Comparison of ENCODE assay signal across 14 cellular contexts in genomic region chr6:39945626-39946025, GRCh38. TPM values are rescaled to one million over a fixed set of nuclear protein-coding genes. Genes with fewer than 3 reads are reported as not detected.
DNase-seq lines count a peak whose midpoint lies in the region; ATAC-seq, FAIRE-seq and TF ChIP-seq lines count a peak whose summit lies in the region.
"Had no signal": no experiment of that assay in that cellular context is flagged by ENCODE, and none has a peak within 500 bp of the region (broad histone marks: within the 10 kb centered on the region; RNA-seq: fewer than 3 reads in every experiment).

No MANE protein-coding gene starts in this region.

- intact Hi-C loops in Right ventricle myocardium superior (cut with DNase I), result no loop called here
- intact Hi-C loops in K562 (cut with micrococcal nuclease), result no loop called here
- intact Hi-C loops in left colon (cut with DNase I, micrococcal nuclease), result no loop called here

- POLR2A ChIA-PET in K562 (lab: Yijun Ruan, JAX), result interaction anchor here (0.6 to 1.3 kb wide), 3 partner anchors 10 to 11 kb away, joined by 3 read pairs; no protein-coding TSS in a partner anchor

- no peaks in the 10 kb centered on the region for H3K4me1 ChIP-seq in right atrium auricular region
- H3K4me1 ChIP-seq in K562 (replicated peaks in 1 of 2; ENCODE audit: control insufficient read depth in 2 of 2, insufficient read depth in 2 of 2, low read length in 2 of 2), result peaks cover 0 to 13% of the 10 kb centered on the region in 2 experiments; a peak in 4 of 5 replicates

- H2AFZ ChIP-seq in K562 (ENCODE audit: low read depth, low read length), result no peak overlapping the region

- CTCF ChIA-PET in K562 (lab: Yijun Ruan, JAX; ENCODE audit: low intra/inter-chr PET ratio), result no interaction called here

- no peak for TF ChIP-seq EP300 in K562 (IDR thresholded peaks at IDR 0.05; ENCODE audit: low read length)

- H3K4me2 ChIP-seq in K562 (ENCODE audit: insufficient read depth, low read length), result no peak overlapping the region

- H3K9me1 ChIP-seq in K562 (ENCODE audit: control insufficient read depth, insufficient read depth, low read length), result no peaks in the 10 kb centered on the region

- no peak for DNase-seq in Right ventricle myocardium superior
- no peak for DNase-seq in right atrium auricular region (ENCODE audit: low spot score)
- DNase-seq in K562 (ENCODE audit: extremely low read depth in 1 of 4, low spot score in 3 of 4), result peak in 1 of 4 experiments; percentile 55
- peak; percentile 51 to 69 for DNase-seq in left colon
- DNase-seq in NCI-H2029 treated with DMSO at 0.1 percent for 48 hours (lab: John Stamatoyannopoulos, UW), result no peak
- DNase-seq in putamen (ENCODE audit: low spot score), result no peak
- DNase-seq: COR-L47, DMS153, H7, NCI-H146, NCI-H524 treated with DMSO at 0.1 percent for 48 hours had no signal

- ATAC-seq in Right ventricle myocardium superior (ENCODE audit: poor library complexity) (peak; percentile 57), K562 (peak; percentile 38), left colon (peak; percentile 91), GM18502 (IDR thresholded peaks at IDR 0.05; ENCODE audit: poor library complexity, unreplicated experiment) (no peak)
- ATAC-seq: Right ventricle myocardium inferior, SK-N-SH treated with all-trans-retinoic acid at 6 μM for 48 hours had no signal

- H3K27ac ChIP-seq in right atrium auricular region (no peak overlapping the region), K562 (ENCODE audit: extremely low read depth, low read depth, low read length) (no peak overlapping the region)

- 9% methylated on average over 1 of the region's 1 CpG for WGBS in K562 (ENCODE audit: insufficient coverage, low coverage, missing lambda C conversion rate)

- no peak for TF ChIP-seq CTCF in right atrium auricular region (IDR thresholded peaks at IDR 0.05)
- TF ChIP-seq CTCF in K562 (IDR thresholded peaks at IDR 0.05 in 2 of 3, conservative IDR thresholded peaks at IDR 0.05 in 1 of 3; ENCODE audit: insufficient read depth in 2 of 3, low read depth in 1 of 3, low read length in 3 of 3), result no peak

- no peak for TF ChIP-seq POLR2A in K562 (conservative IDR thresholded peaks at IDR 0.05)

- no peaks in the 10 kb centered on the region for H3K27me3 ChIP-seq in right atrium auricular region
- peaks cover 0 to 2% of the 10 kb centered on the region in 2 experiments; a peak in 1 of 5 replicates for H3K27me3 ChIP-seq in K562 (ENCODE audit: control insufficient read depth in 2 of 2, insufficient read depth in 2 of 2, low read length in 2 of 2)

- no peaks in the 10 kb centered on the region for H3K79me2 ChIP-seq in K562 (ENCODE audit: control insufficient read depth, insufficient read depth, low read length)

- no peak overlapping the region for H3K9ac ChIP-seq in K562 (ENCODE audit: insufficient read depth in 1 of 2, low read depth in 2 of 2, low read length in 2 of 2)

- H3K4me3 ChIP-seq in right atrium auricular region (no peak overlapping the region), K562 (no peak overlapping the region)

- no peaks in the 10 kb centered on the region for H3K9me3 ChIP-seq in right atrium auricular region
- H3K9me3 ChIP-seq in K562 (replicated peaks; ENCODE audit: control insufficient read depth, insufficient read depth, low read depth, low read length), result no peaks in the 10 kb centered on the region

- BruUV-seq in K562 (replicated peaks; lab: Mats Ljungman, UMichigan), result no TSS peak

- no peak for FAIRE-seq in K562 (lab: Jason Lieb, UNC)

- TF ChIP-seq RAD21 in K562 (CRISPR knock-in tag; conservative IDR thresholded peaks at IDR 0.05 in 1 of 2, IDR thresholded peaks at IDR 0.05 in 1 of 2), result no peak

- H4K20me1 ChIP-seq in K562 (replicated peaks; ENCODE audit: control insufficient read depth, insufficient read depth, low read length), result no peaks in the 10 kb centered on the region

- H3K36me3 ChIP-seq in right atrium auricular region (no peaks in the 10 kb centered on the region), K562 (ENCODE audit: control insufficient read depth, insufficient read depth, low read length) (no peaks in the 10 kb centered on the region)

- in situ Hi-C loops in K562 (cut with MboI), result no loop called here

TF ChIP-seq in K562, 482 proteins besides CTCF, POLR2A, EP300 and RAD21:
- TF ChIP-seq NCOA4 (IDR thresholded peaks at IDR 0.05; ENCODE audit: partially characterized antibody), result no peak
- TF ChIP-seq, protein P1, sequence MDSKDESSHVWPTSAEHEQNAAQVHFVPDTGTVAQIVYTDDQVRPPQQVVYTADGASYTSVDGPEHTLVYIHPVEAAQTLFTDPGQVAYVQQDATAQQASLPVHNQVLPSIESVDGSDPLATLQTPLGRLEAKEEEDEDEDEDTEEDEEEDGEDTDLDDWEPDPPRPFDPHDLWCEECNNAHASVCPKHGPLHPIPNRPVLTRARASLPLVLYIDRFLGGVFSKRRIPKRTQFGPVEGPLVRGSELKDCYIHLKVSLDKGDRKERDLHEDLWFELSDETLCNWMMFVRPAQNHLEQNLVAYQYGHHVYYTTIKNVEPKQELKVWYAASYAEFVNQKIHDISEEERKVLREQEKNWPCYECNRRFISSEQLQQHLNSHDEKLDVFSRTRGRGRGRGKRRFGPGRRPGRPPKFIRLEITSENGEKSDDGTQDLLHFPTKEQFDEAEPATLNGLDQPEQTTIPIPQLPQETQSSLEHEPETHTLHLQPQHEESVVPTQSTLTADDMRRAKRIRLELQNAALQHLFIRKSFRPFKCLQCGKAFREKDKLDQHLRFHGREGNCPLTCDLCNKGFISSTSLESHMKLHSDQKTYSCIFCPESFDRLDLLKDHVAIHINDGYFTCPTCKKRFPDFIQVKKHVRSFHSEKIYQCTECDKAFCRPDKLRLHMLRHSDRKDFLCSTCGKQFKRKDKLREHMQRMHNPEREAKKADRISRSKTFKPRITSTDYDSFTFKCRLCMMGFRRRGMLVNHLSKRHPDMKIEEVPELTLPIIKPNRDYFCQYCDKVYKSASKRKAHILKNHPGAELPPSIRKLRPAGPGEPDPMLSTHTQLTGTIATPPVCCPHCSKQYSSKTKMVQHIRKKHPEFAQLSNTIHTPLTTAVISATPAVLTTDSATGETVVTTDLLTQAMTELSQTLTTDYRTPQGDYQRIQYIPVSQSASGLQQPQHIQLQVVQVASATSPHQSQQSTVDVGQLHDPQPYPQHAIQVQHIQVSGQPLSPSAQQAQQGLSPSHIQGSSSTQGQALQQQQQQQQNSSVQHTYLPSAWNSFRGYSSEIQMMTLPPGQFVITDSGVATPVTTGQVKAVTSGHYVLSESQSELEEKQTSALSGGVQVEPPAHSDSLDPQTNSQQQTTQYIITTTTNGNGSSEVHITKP (IDR thresholded peaks at IDR 0.05; ENCODE audit: partially characterized antibody), result peak; percentile 84

RNA-seq across cellular contexts. Expression of gene MOCS1, which starts 11.4 kb away (rescaled TPM):
- total RNA-seq in Right ventricle myocardium superior, result 29.7 TPM
- 10 to 100 TPM; 18.7 to 28.0 TPM for total RNA-seq in right atrium auricular region
- 1.1 and 2.6 TPM in 2 replicates for total RNA-seq in K562 (2011; cell fraction: chromatin; rRNA removed; ENCODE audit: low replicate concordance)
- 1.7 and 2.0 TPM in 2 replicates for total RNA-seq in K562 (2011; cell fraction: nucleolus; rRNA removed)
- 1.5 and 1.6 TPM in 2 replicates for total RNA-seq in K562 (2011; cell fraction: nucleoplasm; rRNA removed)
- total RNA-seq in K562 (2014; rRNA removed), result 12.5 and 14.1 TPM in 2 replicates
- 4.7 and 6.0 TPM in 2 replicates for total RNA-seq in K562 (2014; rRNA removed; fragmentation: Illumina TruSeq; extraction: Trizol)
- total RNA-seq in K562 (2015; rRNA removed; fragmentation: Illumina TruSeq; extraction: Trizol), result 10.7 and 12.0 TPM in 2 replicates
- 12.7 and 15.3 TPM in 2 replicates for total RNA-seq in K562 (2021)
- polyA plus RNA-seq in K562 (2011; rRNA removed), result 0.47 and 1.0 TPM in 2 replicates
- 0.65 and 1.7 TPM in 2 replicates for polyA plus RNA-seq in K562 (2011; cell fraction: cytosol; rRNA removed)
- polyA plus RNA-seq in K562 (2011; cell fraction: nucleus; rRNA removed), result 0.55 and 2.0 TPM in 2 replicates
- 11.4 and 35.7 TPM in 2 replicates for polyA plus RNA-seq in K562 (2012)
- 10.0 and 10.9 TPM in 2 replicates for polyA plus RNA-seq in K562 (2014; fragmentation: Illumina TruSeq; extraction: Trizol)
- under 1 TPM; 0.69 to 0.95 TPM for polyA plus RNA-seq in K562 (2014; fragmentation: Nextera tagmentation; extraction: Ambion mirVana)
- 8.7 and 9.6 TPM in 2 replicates for polyA plus RNA-seq in K562 (2014; rRNA removed)
- polyA minus RNA-seq in K562 (2011; rRNA and poly(A)+ RNA removed), result 0.54 and 1.2 TPM in 2 replicates
- polyA minus RNA-seq in K562 (2011; cell fraction: cytosol; rRNA and poly(A)+ RNA removed), result 2.2 TPM in 1 of 2 replicates, not detected in the other
- polyA minus RNA-seq in K562 (2011; cell fraction: nucleus; rRNA and poly(A)+ RNA removed), result 0.67 and 1.5 TPM in 2 replicates
- 10 to 100 TPM; 12.9 to 18.8 TPM for total RNA-seq in left colon

Comparison
In these comparisons a context has a peak if more than half of its experiments do, and no peak if none do; other contexts are left out.
1. DNase-seq: peak in left colon (2 of 2); none in Right ventricle myocardium superior (single experiment), right atrium auricular region (single experiment), NCI-H2029 treated with DMSO at 0.1 percent for 48 hours (single experiment) and putamen (single experiment).